7 cellular contexts compared by ENCODE assay signal in genomic region chr4:28038253-28038652, GRCh38.
DNase-seq lines count a peak whose midpoint lies in the region; ATAC-seq, FAIRE-seq and TF ChIP-seq lines count a peak whose summit lies in the region.
"Not testable (repeated sequence)": the region's sequence is repeated elsewhere in the genome, so short reads cannot be mapped to it uniquely, and the experiment has no call there.

No MANE protein-coding gene starts in this region.

- not testable (repeated sequence) for H3K36me3 Mint-ChIP-seq in activated CD8-positive, alpha-beta T cell treated with anti-CD3 and anti-CD28 coated beads for 36 hours (ENCODE audit: low read depth)

- TF ChIP-seq CTCF in activated CD8-positive, alpha-beta T cell treated with anti-CD3 and anti-CD28 coated beads for 36 hours (IDR thresholded peaks at IDR 0.05); bronchial epithelial cell (IDR thresholded peaks at IDR 0.05; ENCODE audit: insufficient read depth, low read length, severe bottlenecking): not testable (repeated sequence)

- ATAC-seq in activated CD8-positive, alpha-beta T cell treated with anti-CD3 and anti-CD28 coated beads for 36 hours = not testable (repeated sequence)

- H3K27me3 ChIP-seq in bronchial epithelial cell (ENCODE audit: control insufficient read depth, insufficient read depth, low read length) = not testable (repeated sequence)

- H3K36me3 ChIP-seq in bronchial epithelial cell (ENCODE audit: control insufficient read depth, insufficient read depth, low read length) = not testable (repeated sequence)

- not testable (repeated sequence) for H3K27me3 Mint-ChIP-seq in activated CD8-positive, alpha-beta T cell treated with anti-CD3 and anti-CD28 coated beads for 36 hours

- CTCF ChIA-PET in activated CD8-positive, alpha-beta T cell treated with anti-CD3 and anti-CD28 coated beads for 36 hours (lab: Charles Lee) = not testable (repeated sequence)

- not testable (repeated sequence) for H3K27ac Mint-ChIP-seq in activated CD8-positive, alpha-beta T cell treated with anti-CD3 and anti-CD28 coated beads for 36 hours

- H3K9me3 Mint-ChIP-seq in activated CD8-positive, alpha-beta T cell treated with anti-CD3 and anti-CD28 coated beads for 36 hours = peaks cover 23% of the 10 kb centered on the region

- not testable (repeated sequence) for FAIRE-seq in bronchial epithelial cell (lab: Jason Lieb, UNC)

- DNase-seq in EL = peak; percentile 60
- peak; percentile 40 for DNase-seq in HS-5 (ENCODE audit: low read depth)
- DNase-seq in OCI-M1 (lab: John Stamatoyannopoulos, UW) = peak; percentile 58
- DNase-seq in activated CD8-positive, alpha-beta T cell treated with anti-CD3 and anti-CD28 coated beads for 36 hours = peak; percentile 2
- peak; percentile 38 for DNase-seq in bronchial epithelial cell (ENCODE audit: low read depth)
- peak; percentile 5 for DNase-seq in fibroblast of the conjunctiva (ENCODE audit: low read depth)
- DNase-seq in renal cortical epithelial cell (ENCODE audit: low read depth) = peak; percentile 8

- intact Hi-C loops in activated CD8-positive, alpha-beta T cell treated with anti-CD3 and anti-CD28 coated beads for 36 hours (cut with micrococcal nuclease) = not testable (repeated sequence)

- not testable (repeated sequence) for H3K4me3 Mint-ChIP-seq in activated CD8-positive, alpha-beta T cell treated with anti-CD3 and anti-CD28 coated beads for 36 hours

- not testable (repeated sequence) for H3K4me3 ChIP-seq in bronchial epithelial cell (ENCODE audit: low read depth, low read length)

- H3K4me1 Mint-ChIP-seq in activated CD8-positive, alpha-beta T cell treated with anti-CD3 and anti-CD28 coated beads for 36 hours (ENCODE audit: low read depth) = not testable (repeated sequence)

- POLR2A ChIA-PET in activated CD8-positive, alpha-beta T cell treated with anti-CD3 and anti-CD28 coated beads for 36 hours (lab: Charles Lee) = not testable (repeated sequence)

Comparison
In these comparisons a context has a peak if more than half of its experiments do, and no peak if none do; other contexts are left out.
1. DNase-seq: peak in every context shown above with its lines; median percentile 60 in EL; 58 in OCI-M1; 40 in HS-5; 38 in bronchial epithelial cell; 8 in renal cortical epithelial cell; 5 in fibroblast of the conjunctiva; 2 in activated CD8-positive, alpha-beta T cell treated with anti-CD3 and anti-CD28 coated beads for 36 hours.